In genomic region chrX:123464709-123465108, GRCh38 we compare ENCODE assay signal across 1 cellular context.
TF ChIP-seq lines count a peak whose summit lies in the region.

No MANE protein-coding gene starts in this region.

TF ChIP-seq in HepG2, 621 proteins besides CTCF, POLR2A, EP300 and RAD21 (continued from another document):
- TF ChIP-seq, protein P1, sequence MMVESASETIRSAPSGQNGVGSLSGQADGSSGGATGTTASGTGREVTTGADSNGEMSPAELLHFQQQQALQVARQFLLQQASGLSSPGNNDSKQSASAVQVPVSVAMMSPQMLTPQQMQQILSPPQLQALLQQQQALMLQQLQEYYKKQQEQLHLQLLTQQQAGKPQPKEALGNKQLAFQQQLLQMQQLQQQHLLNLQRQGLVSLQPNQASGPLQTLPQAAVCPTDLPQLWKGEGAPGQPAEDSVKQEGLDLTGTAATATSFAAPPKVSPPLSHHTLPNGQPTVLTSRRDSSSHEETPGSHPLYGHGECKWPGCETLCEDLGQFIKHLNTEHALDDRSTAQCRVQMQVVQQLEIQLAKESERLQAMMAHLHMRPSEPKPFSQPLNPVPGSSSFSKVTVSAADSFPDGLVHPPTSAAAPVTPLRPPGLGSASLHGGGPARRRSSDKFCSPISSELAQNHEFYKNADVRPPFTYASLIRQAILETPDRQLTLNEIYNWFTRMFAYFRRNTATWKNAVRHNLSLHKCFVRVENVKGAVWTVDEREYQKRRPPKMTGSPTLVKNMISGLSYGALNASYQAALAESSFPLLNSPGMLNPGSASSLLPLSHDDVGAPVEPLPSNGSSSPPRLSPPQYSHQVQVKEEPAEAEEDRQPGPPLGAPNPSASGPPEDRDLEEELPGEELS (CRISPR knock-in tag; IDR thresholded peaks at IDR 0.05) = peak; percentile 80
- TF ChIP-seq, protein P2, sequence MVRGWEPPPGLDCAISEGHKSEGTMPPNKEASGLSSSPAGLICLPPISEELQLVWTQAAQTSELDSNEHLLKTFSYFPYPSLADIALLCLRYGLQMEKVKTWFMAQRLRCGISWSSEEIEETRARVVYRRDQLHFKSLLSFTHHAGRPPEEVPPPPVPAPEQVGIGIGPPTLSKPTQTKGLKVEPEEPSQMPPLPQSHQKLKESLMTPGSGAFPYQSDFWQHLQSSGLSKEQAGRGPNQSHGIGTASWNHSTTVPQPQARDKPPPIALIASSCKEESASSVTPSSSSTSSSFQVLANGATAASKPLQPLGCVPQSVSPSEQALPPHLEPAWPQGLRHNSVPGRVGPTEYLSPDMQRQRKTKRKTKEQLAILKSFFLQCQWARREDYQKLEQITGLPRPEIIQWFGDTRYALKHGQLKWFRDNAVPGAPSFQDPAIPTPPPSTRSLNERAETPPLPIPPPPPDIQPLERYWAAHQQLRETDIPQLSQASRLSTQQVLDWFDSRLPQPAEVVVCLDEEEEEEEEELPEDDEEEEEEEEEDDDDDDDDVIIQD (CRISPR knock-in tag; IDR thresholded peaks at IDR 0.05; ENCODE audit: low read depth) = peak; percentile 59; the same call in 1 of the 2 replicates
- TF ChIP-seq FOXA3 (CRISPR knock-in tag; IDR thresholded peaks at IDR 0.05) (0 out of 2 replicates have a peak, but pooled peaks have one; percentile 9), LCORL (IDR thresholded peaks at IDR 0.05) (no peak), LCORL (CRISPR knock-in tag; IDR thresholded peaks at IDR 0.05) (no peak), HDAC2 (CRISPR knock-in tag; IDR thresholded peaks at IDR 0.05) (no peak), NCOR1 (IDR thresholded peaks at IDR 0.05; ENCODE audit: borderline replicate concordance, low read length) (peak; percentile 33; the same call in 1 of the 2 replicates), FOXO1 (CRISPR knock-in tag; IDR thresholded peaks at IDR 0.05) (0 out of 2 replicates have a peak, but pooled peaks have one; percentile 16), ZMYM4 (CRISPR knock-in tag; IDR thresholded peaks at IDR 0.05) (peak; percentile 19; the same call in 1 of the 2 replicates), ZNF337 (CRISPR knock-in tag; IDR thresholded peaks at IDR 0.05; ENCODE audit: borderline replicate concordance, low read depth) (no peak), MAFK (conservative IDR thresholded peaks at IDR 0.05 in 1 of 2, IDR thresholded peaks at IDR 0.05 in 1 of 2; ENCODE audit: low read length in 2 of 2) (peak in 1 of 2 experiments; percentile 28; a peak in 2 of 4 replicates), U2AF2 (IDR thresholded peaks at IDR 0.05; ENCODE audit: low read depth, low read length) (no peak), FOXA1 (IDR thresholded peaks at IDR 0.05) (no peak), FOXA1 (CRISPR knock-in tag; IDR thresholded peaks at IDR 0.05) (0 out of 2 replicates have a peak, but pooled peaks have one; percentile 33), ZNF644 (CRISPR knock-in tag; IDR thresholded peaks at IDR 0.05; ENCODE audit: low read depth) (peak; percentile 72; the same call in 1 of the 2 replicates), HNF4G (IDR thresholded peaks at IDR 0.05; ENCODE audit: borderline replicate concordance, low read depth, low read length) (peak; percentile 44; the same call in 1 of the 2 replicates), HNF4G (CRISPR knock-in tag; IDR thresholded peaks at IDR 0.05; ENCODE audit: borderline replicate concordance, low read depth) (no peak), MAX (IDR thresholded peaks at IDR 0.05) (0 out of 2 replicates have a peak, but pooled peaks have one; percentile 13), NONO (IDR thresholded peaks at IDR 0.05) (no peak), NONO (CRISPR knock-in tag; conservative IDR thresholded peaks at IDR 0.05) (no peak), ZNF33B (CRISPR knock-in tag; IDR thresholded peaks at IDR 0.05) (no peak), HCFC1 (IDR thresholded peaks at IDR 0.05; ENCODE audit: low read depth, low read length) (no peak), CREB3 (CRISPR knock-in tag; IDR thresholded peaks at IDR 0.05) (no peak), POLR2AphosphoS2 (IDR thresholded peaks at IDR 0.05; ENCODE audit: low read depth, low read length) (no peak), PAXIP1 (CRISPR knock-in tag; conservative IDR thresholded peaks at IDR 0.05) (peak; percentile 48; the same call in 1 of the 2 replicates), MAFF (IDR thresholded peaks at IDR 0.05; ENCODE audit: low read depth, low read length) (0 out of 2 replicates have a peak, but pooled peaks have one; percentile 20), POGZ (CRISPR knock-in tag; IDR thresholded peaks at IDR 0.05) (0 out of 2 replicates have a peak, but pooled peaks have one; percentile 23)
- TF ChIP-seq, protein P3, sequence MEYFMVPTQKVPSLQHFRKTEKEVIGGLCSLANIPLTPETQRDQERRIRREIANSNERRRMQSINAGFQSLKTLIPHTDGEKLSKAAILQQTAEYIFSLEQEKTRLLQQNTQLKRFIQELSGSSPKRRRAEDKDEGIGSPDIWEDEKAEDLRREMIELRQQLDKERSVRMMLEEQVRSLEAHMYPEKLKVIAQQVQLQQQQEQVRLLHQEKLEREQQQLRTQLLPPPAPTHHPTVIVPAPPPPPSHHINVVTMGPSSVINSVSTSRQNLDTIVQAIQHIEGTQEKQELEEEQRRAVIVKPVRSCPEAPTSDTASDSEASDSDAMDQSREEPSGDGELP (IDR thresholded peaks at IDR 0.05; ENCODE audit: borderline replicate concordance, low read depth) = peak; percentile 34; the same call in 1 of the 2 replicates
